ENCODE assay signal across 8 cellular contexts in the genomic region with DNA sequence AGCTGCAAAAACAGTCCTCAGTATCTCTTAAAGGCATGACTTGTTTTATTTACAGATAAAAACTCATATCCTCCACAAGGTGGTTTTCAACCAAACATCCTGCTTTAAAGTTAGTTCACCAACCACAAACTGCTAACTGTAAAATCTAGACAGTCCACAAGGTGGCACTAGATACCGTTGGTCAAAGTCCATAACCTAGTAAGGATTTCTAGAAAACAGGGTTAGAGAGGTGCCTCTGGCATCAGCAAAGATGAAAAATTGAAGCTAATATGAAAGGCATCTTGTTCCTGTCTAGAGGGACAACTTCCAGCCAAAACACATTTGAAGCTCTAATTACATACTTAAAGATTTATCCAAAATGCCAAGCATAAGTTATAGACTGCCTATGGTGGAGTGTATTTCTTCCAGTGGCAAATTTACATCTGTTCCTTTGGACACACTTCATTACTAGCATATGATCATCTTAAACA. TPM values are rescaled to one million over a fixed set of nuclear protein-coding genes. Genes with fewer than 3 reads are reported as not detected.
A peak's percentile ranks its signal among the peaks of the same experiment; 100 is the strongest.
DNase-seq lines count a peak whose midpoint lies in the region; ATAC-seq, FAIRE-seq and TF ChIP-seq lines count a peak whose summit lies in the region.

No MANE protein-coding gene starts in this region.

- H3K9me1 ChIP-seq in endothelial cell of umbilical vein (replicated peaks; ENCODE audit: control insufficient read depth, extremely low read depth, insufficient read depth, low read length): no peaks in the 10 kb centered on the region

- H3K9ac ChIP-seq in endothelial cell of umbilical vein (replicated peaks; ENCODE audit: extremely low read depth, insufficient read depth, low read length): no peak overlapping the region

- peaks cover 6% of the 10 kb centered on the region for H3K4me1 ChIP-seq in endothelial cell of umbilical vein (ENCODE audit: control insufficient read depth, extremely low read depth, insufficient read depth, low read length)

- no peak overlapping the region for H3K4me3 ChIP-seq in endothelial cell of umbilical vein (replicated peaks in 1 of 3; ENCODE audit: insufficient read depth in 1 of 3, low read depth in 1 of 3, low read length in 3 of 3)

- no TSS peak for BruUV-seq in endothelial cell of umbilical vein (replicated peaks; lab: Mats Ljungman, UMichigan)

- H2AFZ ChIP-seq in endothelial cell of umbilical vein (ENCODE audit: low read depth, low read length): no peak overlapping the region

- H4K20me1 ChIP-seq in endothelial cell of umbilical vein (replicated peaks; ENCODE audit: control insufficient read depth, extremely low read depth, insufficient read depth, low read length): no peaks in the 10 kb centered on the region

- FAIRE-seq in endothelial cell of umbilical vein (lab: Jason Lieb, UNC): peak; percentile 85

- H3K79me2 ChIP-seq in endothelial cell of umbilical vein (ENCODE audit: control insufficient read depth, insufficient read depth, low read length): no peaks in the 10 kb centered on the region

- ATAC-seq in GM19455 (IDR thresholded peaks at IDR 0.05; ENCODE audit: unreplicated experiment) (peak; percentile 62), HG03469 (IDR thresholded peaks at IDR 0.05; ENCODE audit: unreplicated experiment) (peak; percentile 57), naive B cell (ENCODE audit: low read depth in 2 of 2) (peak; percentile 74 to 80)

- no peaks in the 10 kb centered on the region for H3K36me3 Mint-ChIP-seq in naive B cell

- H3K27me3 ChIP-seq in endothelial cell of umbilical vein (ENCODE audit: control insufficient read depth in 2 of 2, insufficient read depth in 2 of 2, low read length in 2 of 2): no peaks in the 10 kb centered on the region

- no peak overlapping the region for H3K27ac ChIP-seq in endothelial cell of umbilical vein (ENCODE audit: insufficient read depth, low read depth, low read length)

- H3K36me3 ChIP-seq in endothelial cell of umbilical vein (ENCODE audit: control insufficient read depth in 2 of 2, extremely low read depth in 1 of 2, insufficient read depth in 2 of 2, low read length in 2 of 2): peaks cover 0 to 2% of the 10 kb centered on the region in 2 experiments

- DNase-seq in DMS53 (lab: John Stamatoyannopoulos, UW) (peak; percentile 76), NCI-H446 treated with DMSO at 0.1 percent for 48 hours (lab: John Stamatoyannopoulos, UW) (peak; percentile 38), endothelial cell of umbilical vein (ENCODE audit: low read depth, low spot score) (peak; percentile 86), naive B cell (peak; percentile 72), ureter (ENCODE audit: low spot score) (peak; percentile 72)
- peak; percentile 16 for DNase-seq in activated CD4-positive, alpha-beta T cell treated with anti-CD3 and anti-CD28 coated beads for 1 hour

- peak overlapping the region in 3 of 8 donors; percentile 5 to 12 (median 6) for H3K4me3 Mint-ChIP-seq in naive B cell

- no peak overlapping the region for H3K4me2 ChIP-seq in endothelial cell of umbilical vein (ENCODE audit: insufficient read depth, low read length)

- H3K4me1 Mint-ChIP-seq in naive B cell: peaks cover 20 to 44% (median 31%) of the 10 kb centered on the region in 3 donors

- intact Hi-C loops in endothelial cell of umbilical vein (cut with micrococcal nuclease): loop anchor here (1.0 to 2.0 kb wide), 6 partner anchors 54 to 543 kb away; no protein-coding TSS in a partner anchor

- H3K27me3 Mint-ChIP-seq in naive B cell: no peaks in the 10 kb centered on the region

- peak; percentile 59 to 62 for TF ChIP-seq CTCF in endothelial cell of umbilical vein (IDR thresholded peaks at IDR 0.05; ENCODE audit: extremely low read depth in 1 of 2, insufficient read depth in 1 of 2, low read depth in 1 of 2, low read length in 2 of 2)

- POLR2A ChIA-PET in endothelial cell of umbilical vein (lab: Charles Lee): no interaction called here

- no peak for TF ChIP-seq POLR2A in endothelial cell of umbilical vein (IDR thresholded peaks at IDR 0.05; ENCODE audit: low read depth, low read length)

- H3K27ac Mint-ChIP-seq in naive B cell: peak overlapping the region; percentile 48 to 92 (median 84)

- CTCF ChIA-PET in endothelial cell of umbilical vein (lab: Charles Lee): interaction anchor here (0.5 to 1.8 kb wide), 27 partner anchors 9 to 579 kb away, joined by 3 to 60 read pairs (median 4); a partner anchor contains a TSS

- dilution Hi-C loops in endothelial cell of umbilical vein (cut with MboI; ENCODE audit: extremely low pct_ligation_motif_present, low sequenced_read_pairs): no loop called here

- no peaks in the 10 kb centered on the region for H3K9me3 Mint-ChIP-seq in naive B cell

- no peaks in the 10 kb centered on the region for H3K9me3 ChIP-seq in endothelial cell of umbilical vein (replicated peaks; ENCODE audit: control insufficient read depth, insufficient read depth, low read length)

TF ChIP-seq in endothelial cell of umbilical vein, 7 proteins besides CTCF, POLR2A, EP300 and RAD21:
- TF ChIP-seq JUN (IDR thresholded peaks at IDR 0.05; ENCODE audit: borderline replicate concordance, insufficient read depth, insufficient read length, low read depth) (no peak), MYC (IDR thresholded peaks at IDR 0.05; ENCODE audit: low read depth, low read length) (no peak), FOS (IDR thresholded peaks at IDR 0.05; ENCODE audit: borderline replicate concordance, insufficient read depth, low read length) (no peak), GATA2 (IDR thresholded peaks at IDR 0.05; ENCODE audit: insufficient read depth, insufficient read length, low read depth, low read length) (no peak), POLR2AphosphoS5 (IDR thresholded peaks at IDR 0.05; ENCODE audit: insufficient read depth, low read depth, low read length) (no peak), EZH2 (IDR thresholded peaks at IDR 0.05; ENCODE audit: borderline replicate concordance, low read depth, low read length, severe bottlenecking) (no peak)
- TF ChIP-seq, protein P1, sequence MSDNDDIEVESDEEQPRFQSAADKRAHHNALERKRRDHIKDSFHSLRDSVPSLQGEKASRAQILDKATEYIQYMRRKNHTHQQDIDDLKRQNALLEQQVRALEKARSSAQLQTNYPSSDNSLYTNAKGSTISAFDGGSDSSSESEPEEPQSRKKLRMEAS (IDR thresholded peaks at IDR 0.05; ENCODE audit: insufficient read depth, insufficient read length): no peak

RNA-seq across cellular contexts. Expression of a gene that starts 56.0 kb away (rescaled TPM):
- total RNA-seq in endothelial cell of umbilical vein (33.1 and 35.5 TPM in 2 replicates), ureter (16.7 TPM)
- polyA plus RNA-seq in endothelial cell of umbilical vein (10.3 and 13.2 TPM in 2 replicates), naive B cell (ENCODE audit: low read depth in 6 of 6) (10 to 100 TPM in 5 of 6 donors, 1 to 10 TPM in 1; 8.3 to 26.8 (median 15.3) TPM)
- polyA plus RNA-seq in endothelial cell of umbilical vein (2011; cell fraction: cytosol; rRNA removed): 10.4 and 12.0 TPM in 2 replicates
- 13.4 and 14.4 TPM in 2 replicates for polyA plus RNA-seq in endothelial cell of umbilical vein (2011; cell fraction: nucleus; rRNA removed)
- 32.6 and 40.7 TPM in 2 replicates for polyA plus RNA-seq in endothelial cell of umbilical vein (2012)
- 76.6 and 86.8 TPM in 2 replicates for polyA minus RNA-seq in endothelial cell of umbilical vein
- polyA minus RNA-seq in endothelial cell of umbilical vein (2011; cell fraction: cytosol; rRNA and poly(A)+ RNA removed): 3.8 TPM
- polyA minus RNA-seq in endothelial cell of umbilical vein (2011; cell fraction: nucleus; rRNA and poly(A)+ RNA removed): 48.9 and 61.8 TPM in 2 replicates

Comparison
In these comparisons a context has a peak if more than half of its experiments do, and no peak if none do; other contexts are left out.
1. DNase-seq: peak in every context shown above with its lines; median percentile 86 in endothelial cell of umbilical vein; 76 in DMS53; 72 in naive B cell; 72 in ureter; 38 in NCI-H446 treated with DMSO at 0.1 percent for 48 hours; 16 in activated CD4-positive, alpha-beta T cell treated with anti-CD3 and anti-CD28 coated beads for 1 hour.